ENCODE assay signal across 25 cellular contexts in the genomic region with DNA sequence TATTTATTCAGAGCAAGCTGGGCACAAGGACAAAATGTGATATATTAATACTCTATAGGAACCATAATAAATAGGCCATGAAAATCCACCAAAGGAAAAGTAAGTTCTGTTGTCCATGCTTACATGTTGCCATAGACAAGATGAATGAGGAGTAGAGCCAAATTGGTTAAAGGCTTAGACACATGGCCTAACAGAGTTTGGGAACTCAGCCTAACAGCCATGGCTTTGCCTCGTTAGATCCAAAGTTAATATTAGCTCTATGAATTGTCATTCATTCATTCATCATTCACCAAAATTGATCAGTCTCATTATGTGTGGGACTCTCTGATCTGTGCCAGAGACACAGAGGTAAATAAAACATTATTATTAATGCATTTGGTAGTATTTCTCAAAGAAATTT.
"Had no signal": no experiment of that assay in that cellular context is flagged by ENCODE, and none has a peak within 500 bp of the region (broad histone marks: within the 10 kb centered on the region; RNA-seq: fewer than 3 reads in every experiment).

No MANE protein-coding gene starts in this region.

- DNase-seq: activated B cell treated with CpG ODN at 0.5 μM for 24 hours; activated CD4-positive, alpha-beta memory T cell treated with anti-CD3 and anti-CD28 coated beads for 36 hours; activated CD4-positive, alpha-beta T cell treated with anti-CD3 and anti-CD28 coated beads for 1 hour; activated CD4-positive, alpha-beta T cell treated with anti-CD3 and anti-CD28 coated beads, Interleukin-2, amount 10 ng/mL, durations not matched to agents 24 days and 14 days; activated CD8-positive, alpha-beta memory T cell treated with anti-CD3 and anti-CD28 coated beads for 24 hours; activated effector memory CD4-positive, alpha-beta T cell treated with anti-CD3 and anti-CD28 coated beads, Interleukin-2, amount 50 U/mL, for 16 hours; activated naive CD4-positive, alpha-beta T cell treated with Interleukin-2 at 50 U/mL for 16 hours; activated naive CD8-positive, alpha-beta T cell treated with anti-CD3 and anti-CD28 coated beads, Interleukin-2, amount 50 U/mL, for 24 hours; activated T-cell treated with anti-CD3 and anti-CD28 coated beads, Interleukin-2, amount 50 U/mL, for 4 hours; amniotic stem cell; brain microvascular endothelial cell; KG1; NCI-H1048; NCI-H1694; NCI-H2029; NCI-H2107; NCI-H345; NCI-H524; SHP77; T-helper 17 cell; T-helper 9 cell had no signal

- ATAC-seq: activated naive CD4-positive, alpha-beta T cell treated with anti-CD3 and anti-CD28 coated beads, Interleukin-2, amount 50 U/mL, for 72 hours; activated naive CD8-positive, alpha-beta T cell treated with anti-CD3 and anti-CD28 coated beads, Interleukin-2, amount 50 U/mL, for 24 hours; activated T-cell treated with anti-CD3 and anti-CD28 coated beads, Interleukin-2, amount 50 U/mL, for 4 hours; T-helper 17 cell had no signal

- FAIRE-seq: astrocyte had no signal

- H3K27ac ChIP-seq: brain microvascular endothelial cell, cardiac muscle cell, SJSA1 had no signal

- H3K9me3 ChIP-seq: SJSA1 had no signal

- H3K4me3 ChIP-seq: cardiac muscle cell, SJSA1 had no signal

- H3K36me3 ChIP-seq: brain microvascular endothelial cell, cardiac muscle cell, SJSA1 had no signal

- H3K27me3 ChIP-seq: brain microvascular endothelial cell, cardiac muscle cell, SJSA1 had no signal

- H3K4me1 ChIP-seq: SJSA1 had no signal
